In the genomic region with DNA sequence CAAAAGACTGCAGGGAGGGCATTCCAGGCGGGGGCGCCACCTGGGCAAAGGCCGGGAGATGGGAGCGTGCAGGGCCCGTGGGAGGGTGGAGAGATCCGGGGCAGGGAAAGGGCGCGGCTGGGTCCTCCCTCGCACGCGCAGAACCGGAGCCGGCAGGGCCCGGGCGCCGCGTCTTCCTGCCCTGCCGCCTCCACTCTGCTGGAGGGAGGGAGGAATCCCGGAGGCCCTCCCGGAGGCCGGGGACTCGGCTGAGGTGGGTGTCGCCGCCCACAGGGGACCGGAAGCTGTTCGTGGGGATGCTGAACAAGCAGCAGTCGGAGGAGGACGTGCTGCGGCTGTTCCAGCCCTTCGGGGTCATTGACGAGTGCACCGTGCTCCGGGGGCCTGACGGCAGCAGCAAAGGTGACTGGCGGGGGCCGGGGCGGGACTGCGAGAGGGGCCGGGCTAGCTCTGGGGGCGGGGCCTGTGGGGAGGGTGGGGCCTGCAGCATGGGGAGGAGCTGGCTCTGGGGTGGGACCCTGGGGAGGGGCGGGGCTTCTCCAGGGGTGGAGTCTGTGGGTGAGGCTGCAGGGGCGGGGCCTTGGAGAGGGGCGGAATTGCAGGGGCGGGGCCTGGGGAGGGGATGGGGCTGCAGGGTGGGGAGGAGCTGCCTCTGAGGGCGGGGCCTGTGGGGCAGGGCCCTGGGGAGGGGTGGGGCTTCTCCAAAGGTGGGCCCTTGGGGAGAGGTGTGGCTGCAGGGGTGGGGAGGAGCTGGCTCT, we compare ENCODE assay signal across 1 cellular context.
TF ChIP-seq lines count a peak whose summit lies in the region.

No MANE protein-coding gene starts in this region.

TF ChIP-seq in HepG2, 621 proteins besides CTCF, POLR2A, EP300 and RAD21 (continued from another document):
- TF ChIP-seq ZFP1 (CRISPR knock-in tag; IDR thresholded peaks at IDR 0.05) = no peak
- TF ChIP-seq TOE1 (CRISPR knock-in tag; IDR thresholded peaks at IDR 0.05) = no peak
- TF ChIP-seq ZNF747 (CRISPR knock-in tag; IDR thresholded peaks at IDR 0.05; ENCODE audit: borderline replicate concordance) = no peak
- no peak for TF ChIP-seq ZNF280B (CRISPR knock-in tag; IDR thresholded peaks at IDR 0.05; ENCODE audit: borderline replicate concordance)
- no peak for TF ChIP-seq ZNF33B (CRISPR knock-in tag; IDR thresholded peaks at IDR 0.05)
- TF ChIP-seq SNAI1 (CRISPR knock-in tag; IDR thresholded peaks at IDR 0.05; ENCODE audit: borderline replicate concordance) = no peak
- TF ChIP-seq ZNF558 (CRISPR knock-in tag; IDR thresholded peaks at IDR 0.05; ENCODE audit: borderline replicate concordance) = 0 out of 2 replicates have a peak, but pooled peaks have one; percentile 57
- no peak for TF ChIP-seq FOXA3 (CRISPR knock-in tag; IDR thresholded peaks at IDR 0.05)
- no peak for TF ChIP-seq SOX6 (IDR thresholded peaks at IDR 0.05)
- TF ChIP-seq SOX6 (CRISPR knock-in tag; IDR thresholded peaks at IDR 0.05) = peak; percentile 25; the same call in 1 of the 2 replicates
- no peak; the same call in 1 of the 2 replicates for TF ChIP-seq MAZ (IDR thresholded peaks at IDR 0.05; ENCODE audit: borderline replicate concordance, low read depth, low read length)
- TF ChIP-seq MAZ (CRISPR knock-in tag; IDR thresholded peaks at IDR 0.05; ENCODE audit: low read depth) = peak; percentile 48; the same call in 1 of the 2 replicates
- TF ChIP-seq ZNF563 (CRISPR knock-in tag; IDR thresholded peaks at IDR 0.05) = peak; percentile 5; the same call in 1 of the 2 replicates
- TF ChIP-seq BCL3 (CRISPR knock-in tag; IDR thresholded peaks at IDR 0.05) = 0 out of 2 replicates have a peak, but pooled peaks have one; percentile 71
- 0 out of 2 replicates have a peak, but pooled peaks have one; percentile 24 for TF ChIP-seq MED13 (CRISPR knock-in tag; IDR thresholded peaks at IDR 0.05)
- peak; percentile 46; the same call in 1 of the 2 replicates for TF ChIP-seq POGZ (CRISPR knock-in tag; IDR thresholded peaks at IDR 0.05)
- no peak for TF ChIP-seq YEATS2 (CRISPR knock-in tag; IDR thresholded peaks at IDR 0.05; ENCODE audit: borderline replicate concordance)
- peak; percentile 71 for TF ChIP-seq YEATS4 (CRISPR knock-in tag; IDR thresholded peaks at IDR 0.05; ENCODE audit: borderline replicate concordance)
- TF ChIP-seq ZNF263 (CRISPR knock-in tag; IDR thresholded peaks at IDR 0.05) = peak; percentile 70
- peak; percentile 48; the same call in 1 of the 2 replicates for TF ChIP-seq MYPOP (CRISPR knock-in tag; IDR thresholded peaks at IDR 0.05)
- TF ChIP-seq, protein P1, sequence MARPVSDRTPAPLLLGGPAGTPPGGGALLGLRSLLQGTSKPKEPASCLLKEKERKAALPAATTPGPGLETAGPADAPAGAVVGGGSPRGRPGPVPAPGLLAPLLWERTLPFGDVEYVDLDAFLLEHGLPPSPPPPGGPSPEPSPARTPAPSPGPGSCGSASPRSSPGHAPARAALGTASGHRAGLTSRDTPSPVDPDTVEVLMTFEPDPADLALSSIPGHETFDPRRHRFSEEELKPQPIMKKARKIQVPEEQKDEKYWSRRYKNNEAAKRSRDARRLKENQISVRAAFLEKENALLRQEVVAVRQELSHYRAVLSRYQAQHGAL (CRISPR knock-in tag; IDR thresholded peaks at IDR 0.05; ENCODE audit: not compliant biosample characterization) = no peak
- no peak for TF ChIP-seq ZNF121 (CRISPR knock-in tag; IDR thresholded peaks at IDR 0.05)
- peak; percentile 42; the same call in 1 of the 2 replicates for TF ChIP-seq KDM5B (CRISPR knock-in tag; IDR thresholded peaks at IDR 0.05; ENCODE audit: borderline replicate concordance)
- TF ChIP-seq POGK (CRISPR knock-in tag; conservative IDR thresholded peaks at IDR 0.05) = 0 out of 2 replicates have a peak, but pooled peaks have one; percentile 53
- no peak for TF ChIP-seq ZNF749 (CRISPR knock-in tag; IDR thresholded peaks at IDR 0.05; ENCODE audit: borderline replicate concordance)
